9 cellular contexts compared by ENCODE assay signal in genomic region chr2:189782221-189782671, GRCh38. TPM values are rescaled to one million over a fixed set of nuclear protein-coding genes. Genes with fewer than 3 reads are reported as not detected.
DNase-seq lines count a peak whose midpoint lies in the region; ATAC-seq and TF ChIP-seq lines count a peak whose summit lies in the region.
"Had no signal": no experiment of that assay in that cellular context is flagged by ENCODE, and none has a peak within 500 bp of the region (broad histone marks: within the 10 kb centered on the region; RNA-seq: fewer than 3 reads in every experiment).

No MANE protein-coding gene starts in this region.

- no peak overlapping the region for H2AFZ ChIP-seq in fibroblast of lung (ENCODE audit: low read length)

- H3K27me3 Mint-ChIP-seq in T-helper 17 cell: no peaks in the 10 kb centered on the region
- H3K27me3 Mint-ChIP-seq in stimulated activated memory B cell treated with anti-CD40 and anti-IgM and Interleukin-4, amounts not matched to agents 10 μg/mL and 1 μg/mL and 100 μg/mL, for 72 hours: no peaks in the 10 kb centered on the region

- H3K79me2 ChIP-seq in fibroblast of lung (ENCODE audit: control insufficient read depth, insufficient read depth, low read length): peaks cover 69% of the 10 kb centered on the region

- peaks cover 15% of the 10 kb centered on the region for H3K36me3 Mint-ChIP-seq in T-helper 17 cell (ENCODE audit: low read depth)
- H3K36me3 Mint-ChIP-seq in stimulated activated memory B cell treated with anti-CD40 and anti-IgM and Interleukin-4, amounts not matched to agents 10 μg/mL and 1 μg/mL and 100 μg/mL, for 72 hours: peaks cover 44% of the 10 kb centered on the region

- H3K9me3 ChIP-seq in T-helper 17 cell (ENCODE audit: control insufficient read depth, low read length, poor library complexity, severe bottlenecking) (no peaks in the 10 kb centered on the region), fibroblast of lung (ENCODE audit: control insufficient read depth, insufficient read depth, low read depth, low read length) (no peaks in the 10 kb centered on the region)
- H3K9me3 ChIP-seq: uterus had no signal

- peaks cover 39% of the 10 kb centered on the region for H3K4me1 Mint-ChIP-seq in T-helper 17 cell
- H3K4me1 Mint-ChIP-seq in stimulated activated memory B cell treated with anti-CD40 and anti-IgM and Interleukin-4, amounts not matched to agents 10 μg/mL and 1 μg/mL and 100 μg/mL, for 72 hours: peaks cover 32% of the 10 kb centered on the region

- H3K36me3 ChIP-seq in fibroblast of lung (ENCODE audit: control insufficient read depth, insufficient read depth, low read length): peaks cover 4% of the 10 kb centered on the region
- H3K36me3 ChIP-seq: uterus had no signal

- H3K4me1 ChIP-seq in fibroblast of lung (ENCODE audit: control insufficient read depth, extremely low read depth, insufficient read depth, low read length): no peaks in the 10 kb centered on the region

- H3K27ac Mint-ChIP-seq in T-helper 17 cell: peak overlapping the region; percentile 96
- no peak overlapping the region for H3K27ac Mint-ChIP-seq in stimulated activated memory B cell treated with anti-CD40 and anti-IgM and Interleukin-4, amounts not matched to agents 10 μg/mL and 1 μg/mL and 100 μg/mL, for 72 hours

- DNase-seq in activated naive CD4-positive, alpha-beta T cell treated with Interleukin-2 at 50 U/mL for 16 hours: peak; percentile 25
- DNase-seq in activated naive CD4-positive, alpha-beta T cell treated with anti-CD3 and anti-CD28 coated beads, Interleukin-2, amount 50 U/mL, for 16 hours: no peak
- DNase-seq in T-helper 17 cell (no peak), fibroblast of lung (ENCODE audit: low read depth in 2 of 2) (peak; percentile 26 to 28), DMS114 treated with DMSO at 0.1 percent for 48 hours (lab: John Stamatoyannopoulos, UW; ENCODE audit: unreplicated experiment) (no peak), COR-L47 (lab: John Stamatoyannopoulos, UW) (no peak)
- DNase-seq: uterus had no signal

- H3K4me2 ChIP-seq in fibroblast of lung (ENCODE audit: extremely low read depth, insufficient read depth, low read length): peak overlapping the region; percentile 86

- no peaks in the 10 kb centered on the region for H3K9me3 Mint-ChIP-seq in stimulated activated memory B cell treated with anti-CD40 and anti-IgM and Interleukin-4, amounts not matched to agents 10 μg/mL and 1 μg/mL and 100 μg/mL, for 72 hours

- ATAC-seq in T-helper 17 cell (no peak), HG03521 (IDR thresholded peaks at IDR 0.05; ENCODE audit: unreplicated experiment) (no peak)
- no peak for ATAC-seq in stimulated activated memory B cell treated with anti-CD40 and anti-IgM and Interleukin-4, amounts not matched to agents 10 μg/mL and 1 μg/mL and 100 μg/mL, for 72 hours

- TF ChIP-seq CTCF in fibroblast of lung (conservative IDR thresholded peaks at IDR 0.05 in 1 of 2, IDR thresholded peaks at IDR 0.05 in 1 of 2; ENCODE audit: low read depth in 1 of 2, low read length in 2 of 2): no peak

- H3K4me3 ChIP-seq in fibroblast of lung (replicated peaks in 1 of 4; ENCODE audit: control extremely low read depth in 1 of 4, insufficient read depth in 1 of 4, low read depth in 3 of 4, low read length in 4 of 4): peak overlapping the region; percentile 73 to 97 (median 93)

- no peaks in the 10 kb centered on the region for H4K20me1 ChIP-seq in fibroblast of lung (ENCODE audit: control insufficient read depth, extremely low read depth, insufficient read depth, low read length)

- H3K4me3 Mint-ChIP-seq in T-helper 17 cell: peak overlapping the region; percentile 92
- peak overlapping the region; percentile 61 for H3K4me3 Mint-ChIP-seq in stimulated activated memory B cell treated with anti-CD40 and anti-IgM and Interleukin-4, amounts not matched to agents 10 μg/mL and 1 μg/mL and 100 μg/mL, for 72 hours

- H3K27me3 ChIP-seq in fibroblast of lung (ENCODE audit: control insufficient read depth, insufficient read depth, low read length): no peaks in the 10 kb centered on the region
- H3K27me3 ChIP-seq: uterus had no signal

- no peak overlapping the region for H3K9ac ChIP-seq in fibroblast of lung (ENCODE audit: insufficient read depth, low read length)

- peak overlapping the region; percentile 22 for H3K27ac ChIP-seq in fibroblast of lung (ENCODE audit: insufficient read depth, low read length)

RNA-seq across cellular contexts. Expression of gene ORMDL1, which starts 1.9 kb away (rescaled TPM):
- total RNA-seq in T-helper 17 cell: 100 to 1,000 TPM; 119 to 145 TPM
- total RNA-seq in fibroblast of lung: 40.8 and 68.5 TPM in 2 replicates
- 60.9 and 96.7 TPM in 2 replicates for polyA plus RNA-seq in fibroblast of lung
- 47.7 and 65.2 TPM in 2 replicates for polyA plus RNA-seq in fibroblast of lung (2012)
- polyA minus RNA-seq in fibroblast of lung (ENCODE audit: low replicate concordance): 8.2 and 13.1 TPM in 2 replicates

RNA-seq across cellular contexts. Expression of gene PMS1, which starts 2.0 kb away (rescaled TPM):
- total RNA-seq in T-helper 17 cell (10 to 100 TPM; 18.0 to 18.4 TPM), fibroblast of lung (34.2 and 41.0 TPM in 2 replicates)
- polyA plus RNA-seq in fibroblast of lung: 15.3 and 15.7 TPM in 2 replicates
- polyA plus RNA-seq in fibroblast of lung (2012): 11.9 and 13.9 TPM in 2 replicates
- 3.8 and 9.9 TPM in 2 replicates for polyA minus RNA-seq in fibroblast of lung (ENCODE audit: low replicate concordance)

RNA-seq across cellular contexts. Expression of gene OSGEPL1, which starts 19.7 kb away (rescaled TPM):
- total RNA-seq in T-helper 17 cell (1 to 10 TPM; 4.2 to 4.3 TPM), fibroblast of lung (6.7 and 6.9 TPM in 2 replicates)
- 6.7 and 6.9 TPM in 2 replicates for polyA plus RNA-seq in fibroblast of lung
- 4.7 and 4.9 TPM in 2 replicates for polyA plus RNA-seq in fibroblast of lung (2012)
- 1.1 and 2.9 TPM in 2 replicates for polyA minus RNA-seq in fibroblast of lung (ENCODE audit: low replicate concordance)

Comparison
In these comparisons a context has a peak if more than half of its experiments do, and no peak if none do; other contexts are left out.
1. DNase-seq: peak in activated naive CD4-positive, alpha-beta T cell treated with Interleukin-2 at 50 U/mL for 16 hours (single experiment) and fibroblast of lung (2 of 2); none in activated naive CD4-positive, alpha-beta T cell treated with anti-CD3 and anti-CD28 coated beads, Interleukin-2, amount 50 U/mL, for 16 hours (single experiment), T-helper 17 cell (0 of 3), DMS114 treated with DMSO at 0.1 percent for 48 hours (single experiment) and COR-L47 (single experiment).